In genomic region chr7:68892211-68892610, GRCh38 we compare ENCODE assay signal across 26 cellular contexts.
DNase-seq lines count a peak whose midpoint lies in the region; FAIRE-seq and TF ChIP-seq lines count a peak whose summit lies in the region.
"Had no signal": no experiment of that assay in that cellular context is flagged by ENCODE, and none has a peak within 500 bp of the region (broad histone marks: within the 10 kb centered on the region; RNA-seq: fewer than 3 reads in every experiment).

No MANE protein-coding gene starts in this region.

- H3K27me3 ChIP-seq in adipocyte (replicated peaks; ENCODE audit: control insufficient read depth, insufficient read depth, low read length): no peaks in the 10 kb centered on the region
- no peaks in the 10 kb centered on the region for H3K27me3 ChIP-seq in HAP-1 (ENCODE audit: low read depth)
- H3K27me3 ChIP-seq: pancreas, right lobe of liver had no signal

- peak; percentile 72 for FAIRE-seq in H54 (lab: Jason Lieb, UNC)
- FAIRE-seq: HepG2, kidney, pancreas had no signal

- peaks cover 17% of the 10 kb centered on the region for H3K9me3 Mint-ChIP-seq in activated naive CD4-positive, alpha-beta T cell treated with anti-CD3 and anti-CD28 coated beads for 36 hours
- H3K9me3 Mint-ChIP-seq: stimulated activated memory B cell treated with anti-CD40 and anti-IgM and Interleukin-4, amounts not matched to agents 10 μg/mL and 1 μg/mL and 100 μg/mL, for 72 hours had no signal

- in situ Hi-C loops in HAP-1 (cut with MboI; ENCODE audit: low sequenced_read_pairs): no loop called here

- CTCF ChIA-PET in activated naive CD4-positive, alpha-beta T cell treated with anti-CD3 and anti-CD28 coated beads for 36 hours (lab: Charles Lee): no interaction called here

- H3K9me3 ChIP-seq in adipocyte (ENCODE audit: control insufficient read depth, low read length) (no peaks in the 10 kb centered on the region), HAP-1 (no peaks in the 10 kb centered on the region)
- H3K9me3 ChIP-seq: pancreas, right lobe of liver, thoracic aorta had no signal

- DNase-seq in AG08395 (ENCODE audit: low spot score) (peak; percentile 63), H54 (ENCODE audit: insufficient read length, low spot score) (peak; percentile 53), adipocyte (ENCODE audit: low read depth) (peak; percentile 8), iris pigment epithelial cell (ENCODE audit: low read depth) (peak; percentile 2), midbrain (lab: John Stamatoyannopoulos, UW) (no peak), HAP-1 (ENCODE audit: low spot score in 2 of 2) (no peak), GOT3 (lab: John Stamatoyannopoulos, UW) (no peak)
- DNase-seq in activated naive CD4-positive, alpha-beta T cell treated with anti-CD3 and anti-CD28 coated beads for 36 hours: no peak
- DNase-seq: activated CD4-positive, alpha-beta T cell treated with anti-CD3 and anti-CD28 coated beads for 48 hours; activated CD8-positive, alpha-beta memory T cell treated with anti-CD3 and anti-CD28 coated beads, Interleukin-2, amount 50 U/mL, for 48 hours; activated effector memory CD4-positive, alpha-beta T cell treated with Interleukin-2 at 50 U/mL for 16 hours; activated naive CD8-positive, alpha-beta T cell treated with anti-CD3 and anti-CD28 coated beads, Interleukin-2, amount 50 U/mL, for 24 hours; DMS 273 treated with DMSO at 0.1 percent for 48 hours; hypothalamus; kidney; naive thymus-derived CD8-positive, alpha-beta T cell; NCI-H1436; NCI-H524; pancreas; right lobe of liver; Right ventricle myocardium superior; T-cell had no signal

- no peak overlapping the region for H3K4me3 ChIP-seq in adipocyte (ENCODE audit: low read length)
- no peak overlapping the region for H3K4me3 ChIP-seq in HAP-1
- H3K4me3 ChIP-seq: pancreas, right lobe of liver, thoracic aorta had no signal

- H3K27ac Mint-ChIP-seq in activated naive CD4-positive, alpha-beta T cell treated with anti-CD3 and anti-CD28 coated beads for 36 hours: no peak overlapping the region
- H3K27ac Mint-ChIP-seq: activated naive CD8-positive, alpha-beta T cell treated with anti-CD3 and anti-CD28 coated beads, Interleukin-2, amount 50 U/mL, for 24 hours; dendritic cell treated with granulocyte-macrophage colony-stimulating factor and Interleukin-4, amounts not matched to agents 40 ng/mL and 50 ng/mL, for 4 days; naive thymus-derived CD8-positive, alpha-beta T cell; stimulated activated memory B cell treated with anti-CD40 and anti-IgM and Interleukin-4, amounts not matched to agents 10 μg/mL and 1 μg/mL and 100 μg/mL, for 72 hours; T-cell had no signal

- no peaks in the 10 kb centered on the region for H3K4me1 Mint-ChIP-seq in activated naive CD4-positive, alpha-beta T cell treated with anti-CD3 and anti-CD28 coated beads for 36 hours (ENCODE audit: low read depth)
- H3K4me1 Mint-ChIP-seq: activated naive CD8-positive, alpha-beta T cell treated with anti-CD3 and anti-CD28 coated beads, Interleukin-2, amount 50 U/mL, for 24 hours; naive thymus-derived CD8-positive, alpha-beta T cell; stimulated activated memory B cell treated with anti-CD40 and anti-IgM and Interleukin-4, amounts not matched to agents 10 μg/mL and 1 μg/mL and 100 μg/mL, for 72 hours; T-cell had no signal

- intact Hi-C loops in activated naive CD4-positive, alpha-beta T cell treated with anti-CD3 and anti-CD28 coated beads for 36 hours (cut with micrococcal nuclease): no loop called here

- H3K36me3 Mint-ChIP-seq in activated naive CD4-positive, alpha-beta T cell treated with anti-CD3 and anti-CD28 coated beads for 36 hours (ENCODE audit: low read depth): no peaks in the 10 kb centered on the region
- H3K36me3 Mint-ChIP-seq: naive thymus-derived CD8-positive, alpha-beta T cell; stimulated activated memory B cell treated with anti-CD40 and anti-IgM and Interleukin-4, amounts not matched to agents 10 μg/mL and 1 μg/mL and 100 μg/mL, for 72 hours; T-cell had no signal

- TF ChIP-seq POLR2A in H54 (IDR thresholded peaks at IDR 0.05; ENCODE audit: low read depth, low read length): no peak

- H3K4me1 ChIP-seq in adipocyte (ENCODE audit: control insufficient read depth, insufficient read depth, low read length) (peaks cover 18% of the 10 kb centered on the region), HAP-1 (no peaks in the 10 kb centered on the region)
- H3K4me1 ChIP-seq: pancreas, right lobe of liver had no signal

- H3K4me3 Mint-ChIP-seq in activated naive CD4-positive, alpha-beta T cell treated with anti-CD3 and anti-CD28 coated beads for 36 hours: no peak overlapping the region
- H3K4me3 Mint-ChIP-seq: activated naive CD8-positive, alpha-beta T cell treated with anti-CD3 and anti-CD28 coated beads, Interleukin-2, amount 50 U/mL, for 24 hours; dendritic cell treated with granulocyte-macrophage colony-stimulating factor and Interleukin-4, amounts not matched to agents 40 ng/mL and 50 ng/mL, for 4 days; naive thymus-derived CD8-positive, alpha-beta T cell; stimulated activated memory B cell treated with anti-CD40 and anti-IgM and Interleukin-4, amounts not matched to agents 10 μg/mL and 1 μg/mL and 100 μg/mL, for 72 hours; T-cell had no signal

- no peaks in the 10 kb centered on the region for H3K27me3 Mint-ChIP-seq in activated naive CD4-positive, alpha-beta T cell treated with anti-CD3 and anti-CD28 coated beads for 36 hours (ENCODE audit: low read depth)
- H3K27me3 Mint-ChIP-seq: dendritic cell treated with granulocyte-macrophage colony-stimulating factor and Interleukin-4, amounts not matched to agents 40 ng/mL and 50 ng/mL, for 4 days; stimulated activated memory B cell treated with anti-CD40 and anti-IgM and Interleukin-4, amounts not matched to agents 10 μg/mL and 1 μg/mL and 100 μg/mL, for 72 hours; T-cell had no signal

- H3K36me3 ChIP-seq in adipocyte (ENCODE audit: control insufficient read depth, insufficient read depth, low read length, severe bottlenecking) (no peaks in the 10 kb centered on the region), HAP-1 (replicated peaks) (no peaks in the 10 kb centered on the region)
- H3K36me3 ChIP-seq: pancreas, right lobe of liver, thoracic aorta had no signal

- no peak overlapping the region for H3K9ac ChIP-seq in adipocyte (ENCODE audit: low read length)

Comparison
In these comparisons a context has a peak if more than half of its experiments do, and no peak if none do; other contexts are left out.
1. DNase-seq: peak in AG08395 (single experiment), H54 (single experiment), adipocyte (single experiment) and iris pigment epithelial cell (single experiment); none in midbrain (single experiment), activated naive CD4-positive, alpha-beta T cell treated with anti-CD3 and anti-CD28 coated beads for 36 hours (single experiment), HAP-1 (0 of 2) and GOT3 (single experiment).